ENCODE assay signal across 20 cellular contexts in the genomic region with DNA sequence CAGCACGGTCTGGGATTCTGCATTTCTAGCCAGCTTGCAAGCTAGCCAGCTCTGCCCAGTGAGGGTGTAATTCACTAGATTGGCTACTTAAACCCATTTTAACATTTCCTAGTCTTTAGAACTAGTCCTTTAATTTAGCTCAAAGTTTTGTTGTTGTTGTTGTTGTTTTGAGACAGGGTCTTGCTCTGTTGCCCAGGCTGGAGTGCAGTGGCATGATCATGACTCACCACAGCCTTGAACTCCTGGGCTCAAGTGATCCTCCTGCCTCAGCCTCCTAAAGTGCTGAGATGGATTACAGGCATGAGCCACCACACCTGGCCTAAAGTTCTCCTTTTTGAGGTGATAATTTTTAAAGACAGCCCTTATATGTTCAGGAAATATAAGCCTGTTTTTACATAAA.
"Had no signal": no experiment of that assay in that cellular context is flagged by ENCODE, and none has a peak within 500 bp of the region (broad histone marks: within the 10 kb centered on the region; RNA-seq: fewer than 3 reads in every experiment).

No MANE protein-coding gene starts in this region.

- H3K27ac ChIP-seq: RWPE1 had no signal

- H3K4me3 Mint-ChIP-seq: IgD-negative memory B cell had no signal

- H3K4me1 Mint-ChIP-seq: IgD-negative memory B cell had no signal

- H3K27ac Mint-ChIP-seq: IgD-negative memory B cell had no signal

- DNase-seq: KBM-7, MV-4-11, NCI-H1048, NCI-H1105, NCI-H1417, NCI-H146, NCI-H1694 treated with DMSO at 0.1 percent for 48 hours, NCI-H1930, NCI-H2081, NCI-H2107, NCI-H2227 treated with DMSO at 0.1 percent for 48 hours, NCI-H524, NCI-H526 treated with DMSO at 0.1 percent for 48 hours, NCI-H774, SHP77, T-helper 1 cell had no signal

- H3K27me3 Mint-ChIP-seq: IgD-negative memory B cell had no signal

- ATAC-seq: Panc1, SK-N-SH treated with all-trans-retinoic acid at 6 μM for 48 hours had no signal
